24 cellular contexts compared by ENCODE assay signal in the genomic region with DNA sequence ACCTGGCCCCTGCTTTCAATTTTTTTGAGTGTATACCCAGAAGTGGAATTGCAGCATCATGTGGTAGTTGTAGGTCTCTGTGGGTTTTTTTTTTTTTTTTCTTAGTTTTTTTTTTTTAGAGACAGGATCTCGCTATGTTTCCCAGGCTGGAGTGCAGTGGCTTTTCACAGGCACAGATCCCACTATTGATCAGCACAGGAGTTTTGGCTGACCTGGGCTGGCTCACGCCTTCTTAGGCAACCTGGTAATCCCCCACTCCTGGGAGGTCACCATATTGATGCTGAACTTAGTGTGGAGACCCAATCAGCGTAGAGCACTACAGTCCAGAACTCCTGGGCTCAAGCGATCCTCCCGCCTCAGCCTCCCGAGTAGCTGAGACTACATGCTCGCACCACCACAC. TPM values are rescaled to one million over a fixed set of nuclear protein-coding genes. Genes with fewer than 3 reads are reported as not detected.
A peak's percentile ranks its signal among the peaks of the same experiment; 100 is the strongest.
DNase-seq lines count a peak whose midpoint lies in the region; ATAC-seq, FAIRE-seq and TF ChIP-seq lines count a peak whose summit lies in the region.
"Had no signal": no experiment of that assay in that cellular context is flagged by ENCODE, and none has a peak within 500 bp of the region (broad histone marks: within the 10 kb centered on the region; RNA-seq: fewer than 3 reads in every experiment).

No MANE protein-coding gene starts in this region.

- TF ChIP-seq CTCF in right lobe of liver (IDR thresholded peaks at IDR 0.05) = no peak
- no peak for TF ChIP-seq CTCF in HepG2 (CRISPR knock-in tag; IDR thresholded peaks at IDR 0.05)

- intact Hi-C loops in right lobe of liver (cut with DNase I) = no loop called here
- intact Hi-C loops in HepG2 (cut with micrococcal nuclease; ENCODE audit: unreplicated experiment) = no loop called here

- no peak for DNase-seq in activated T-cell treated with anti-CD3 and anti-CD28 coated beads, Interleukin-2, amount 50 U/mL, for 24 hours
- DNase-seq in activated T-cell treated with anti-CD3 and anti-CD28 coated beads, Interleukin-2, amount 50 U/mL, for 4 hours = no peak
- DNase-seq in right lobe of liver (peak in 2 of 3 donors; percentile 34 to 66), HepG2 (ENCODE audit: low spot score) (no peak)
- DNase-seq in stimulated activated naive B cell treated with anti-CD40 and anti-IgM and Interleukin-4, amounts not matched to agents 10 μg/mL and 1 μg/mL and 100 μg/mL, for 72 hours = no peak
- no peak for DNase-seq in naive thymus-derived CD8-positive, alpha-beta T cell
- DNase-seq: 8988T; ACHN; AML-193; C1 segment of cervical spinal cord; Calu3; CD4-positive, alpha-beta memory T cell; COR-L47; DMS53; DMS79 treated with DMSO at 0.1 percent for 48 hours; GF-D8; H9 had no signal

- WGBS in right lobe of liver (ENCODE audit: insufficient coverage, low coverage, low lambda C conversion rate, missing lambda C conversion rate) = 35% methylated on average over 3 of the region's 7 CpGs
- 85% methylated on average over 7 of the region's 7 CpGs for WGBS in HepG2 (ENCODE audit: low lambda C conversion rate)

- no peak for FAIRE-seq in HepG2 (lab: Jason Lieb, UNC)
- FAIRE-seq: A549, GM12891, GM18507 had no signal

- H3K27ac Mint-ChIP-seq in activated T-cell treated with anti-CD3 and anti-CD28 coated beads, Interleukin-2, amount 50 U/mL, for 24 hours = peak overlapping the region; percentile 26
- H3K27ac Mint-ChIP-seq in stimulated activated naive B cell treated with anti-CD40 and anti-IgM and Interleukin-4, amounts not matched to agents 10 μg/mL and 1 μg/mL and 100 μg/mL, for 72 hours = peak overlapping the region; percentile 82
- H3K27ac Mint-ChIP-seq in naive thymus-derived CD8-positive, alpha-beta T cell = peak overlapping the region in 3 of 10 donors; percentile 10 to 35 (median 27)
- H3K27ac Mint-ChIP-seq: GM23338, H9 had no signal

- no peaks in the 10 kb centered on the region for H3K27me3 Mint-ChIP-seq in activated T-cell treated with anti-CD3 and anti-CD28 coated beads, Interleukin-2, amount 50 U/mL, for 24 hours
- H3K27me3 Mint-ChIP-seq in activated T-cell treated with anti-CD3 and anti-CD28 coated beads, Interleukin-2, amount 50 U/mL, for 4 hours (ENCODE audit: low read depth) = no peaks in the 10 kb centered on the region
- no peaks in the 10 kb centered on the region for H3K27me3 Mint-ChIP-seq in stimulated activated naive B cell treated with anti-CD40 and anti-IgM and Interleukin-4, amounts not matched to agents 10 μg/mL and 1 μg/mL and 100 μg/mL, for 72 hours
- no peaks in the 10 kb centered on the region for H3K27me3 Mint-ChIP-seq in naive thymus-derived CD8-positive, alpha-beta T cell
- H3K27me3 Mint-ChIP-seq: CD4-positive, alpha-beta memory T cell had no signal

- H3K4me1 Mint-ChIP-seq in activated T-cell treated with anti-CD3 and anti-CD28 coated beads, Interleukin-2, amount 50 U/mL, for 24 hours (ENCODE audit: low read depth) = peaks cover 2% of the 10 kb centered on the region
- no peaks in the 10 kb centered on the region for H3K4me1 Mint-ChIP-seq in activated T-cell treated with anti-CD3 and anti-CD28 coated beads, Interleukin-2, amount 50 U/mL, for 4 hours (ENCODE audit: low read depth)
- H3K4me1 Mint-ChIP-seq in stimulated activated naive B cell treated with anti-CD40 and anti-IgM and Interleukin-4, amounts not matched to agents 10 μg/mL and 1 μg/mL and 100 μg/mL, for 72 hours = no peaks in the 10 kb centered on the region
- H3K4me1 Mint-ChIP-seq in naive thymus-derived CD8-positive, alpha-beta T cell = peaks cover 0 to 2% (median 0%) of the 10 kb centered on the region in 4 donors
- H3K4me1 Mint-ChIP-seq: GM23338, H9 had no signal

- no peak for ATAC-seq in activated T-cell treated with anti-CD3 and anti-CD28 coated beads, Interleukin-2, amount 50 U/mL, for 4 hours
- peak; percentile 81 to 96 (median 90) for ATAC-seq in right lobe of liver
- ATAC-seq in HepG2 = no peak
- ATAC-seq in stimulated activated naive B cell treated with anti-CD40 and anti-IgM and Interleukin-4, amounts not matched to agents 10 μg/mL and 1 μg/mL and 100 μg/mL, for 72 hours (replicated peaks) = no peak
- ATAC-seq in naive thymus-derived CD8-positive, alpha-beta T cell = no peak
- ATAC-seq: A549, GM23338, HCT116 had no signal

- no peak overlapping the region for H3K4me3 Mint-ChIP-seq in activated T-cell treated with anti-CD3 and anti-CD28 coated beads, Interleukin-2, amount 50 U/mL, for 24 hours
- no peak overlapping the region for H3K4me3 Mint-ChIP-seq in activated T-cell treated with anti-CD3 and anti-CD28 coated beads, Interleukin-2, amount 50 U/mL, for 4 hours
- H3K4me3 Mint-ChIP-seq in stimulated activated naive B cell treated with anti-CD40 and anti-IgM and Interleukin-4, amounts not matched to agents 10 μg/mL and 1 μg/mL and 100 μg/mL, for 72 hours = no peak overlapping the region
- no peak overlapping the region for H3K4me3 Mint-ChIP-seq in naive thymus-derived CD8-positive, alpha-beta T cell
- H3K4me3 Mint-ChIP-seq: CD4-positive, alpha-beta memory T cell; GM23338; H9 had no signal

- TF ChIP-seq EP300 in HepG2 (IDR thresholded peaks at IDR 0.05; ENCODE audit: low read depth in 2 of 2, low read length in 2 of 2) = no peak
- TF ChIP-seq EP300 in HepG2 (CRISPR knock-in tag; IDR thresholded peaks at IDR 0.05; ENCODE audit: borderline replicate concordance) = no peak

- H3K4me2 ChIP-seq in HepG2 (ENCODE audit: low read depth, low read length) = no peak overlapping the region
- H3K4me2 ChIP-seq: A549, GM23338 had no signal

- CTCF ChIA-PET in HepG2 (lab: Yijun Ruan, JAX; ENCODE audit: low intra/inter-chr PET ratio, low total read pairs) = no interaction called here

- no peaks in the 10 kb centered on the region for H3K27me3 ChIP-seq in right lobe of liver
- no peaks in the 10 kb centered on the region for H3K27me3 ChIP-seq in HepG2 (ENCODE audit: control insufficient read depth in 1 of 2, insufficient read depth in 2 of 2, low read length in 2 of 2)

- POLR2A ChIA-PET in HepG2 (lab: Yijun Ruan, JAX) = no interaction called here
- POLR2A ChIA-PET in naive thymus-derived CD8-positive, alpha-beta T cell (lab: Charles Lee) = interaction anchor here (1.2 kb wide), 1 partner anchor 26 kb away, joined by 3 read pairs; a partner anchor contains a TSS

- H3K4me1 ChIP-seq in right lobe of liver (no peaks in the 10 kb centered on the region), HepG2 (ENCODE audit: insufficient read depth, low read length) (no peaks in the 10 kb centered on the region)
- H3K4me1 ChIP-seq: A549 had no signal

- no peaks in the 10 kb centered on the region for H3K79me2 ChIP-seq in HepG2 (ENCODE audit: insufficient read depth, low read length)

- H3K36me3 ChIP-seq in right lobe of liver = peaks cover 0 to 84% (median 30%) of the 10 kb centered on the region in 4 donors
- H3K36me3 ChIP-seq in HepG2 (replicated peaks in 1 of 2; ENCODE audit: control insufficient read depth in 1 of 2, insufficient read depth in 2 of 2, low read length in 2 of 2) = peaks cover 8 to 61% of the 10 kb centered on the region in 2 experiments; a peak in 4 of 5 replicates

- no peak overlapping the region for H2AFZ ChIP-seq in HepG2 (ENCODE audit: low read length)
- H2AFZ ChIP-seq: GM23338 had no signal

- TF ChIP-seq RAD21 in HepG2 (CRISPR knock-in tag; IDR thresholded peaks at IDR 0.05) = no peak

- no peak overlapping the region for H3K4me3 ChIP-seq in right lobe of liver
- H3K4me3 ChIP-seq in HepG2 (replicated peaks in 1 of 3; ENCODE audit: insufficient read depth in 1 of 3, low read depth in 2 of 3, low read length in 3 of 3) = no peak overlapping the region
- H3K4me3 ChIP-seq: A549, GM23338 had no signal

- no TSS peak for BruUV-seq in HepG2 (replicated peaks; lab: Mats Ljungman, UMichigan)

- H3K9ac ChIP-seq in HepG2 (ENCODE audit: insufficient read depth, low read depth, low read length) = no peak overlapping the region

- TF ChIP-seq POLR2A in right lobe of liver (IDR thresholded peaks at IDR 0.05) = no peak
- no peak for TF ChIP-seq POLR2A in HepG2 (IDR thresholded peaks at IDR 0.05; ENCODE audit: insufficient read depth in 1 of 2, low read depth in 2 of 2, low read length in 2 of 2)

- no peaks in the 10 kb centered on the region for H3K9me3 ChIP-seq in right lobe of liver
- H3K9me3 ChIP-seq in HepG2 (ENCODE audit: low read length) = no peaks in the 10 kb centered on the region
- H3K9me3 ChIP-seq: A549 had no signal

- H3K36me3 Mint-ChIP-seq in activated T-cell treated with anti-CD3 and anti-CD28 coated beads, Interleukin-2, amount 50 U/mL, for 24 hours (ENCODE audit: low read depth) = peaks cover 94% of the 10 kb centered on the region
- peaks cover 49% of the 10 kb centered on the region for H3K36me3 Mint-ChIP-seq in activated T-cell treated with anti-CD3 and anti-CD28 coated beads, Interleukin-2, amount 50 U/mL, for 4 hours (ENCODE audit: insufficient read depth)
- peaks cover 37 to 47% of the 10 kb centered on the region in 2 donors for H3K36me3 Mint-ChIP-seq in stimulated activated naive B cell treated with anti-CD40 and anti-IgM and Interleukin-4, amounts not matched to agents 10 μg/mL and 1 μg/mL and 100 μg/mL, for 72 hours
- peaks cover 0 to 94% (median 39%) of the 10 kb centered on the region in 3 donors for H3K36me3 Mint-ChIP-seq in naive thymus-derived CD8-positive, alpha-beta T cell

- no peaks in the 10 kb centered on the region for H3K9me3 Mint-ChIP-seq in activated T-cell treated with anti-CD3 and anti-CD28 coated beads, Interleukin-2, amount 50 U/mL, for 24 hours
- H3K9me3 Mint-ChIP-seq in activated T-cell treated with anti-CD3 and anti-CD28 coated beads, Interleukin-2, amount 50 U/mL, for 4 hours = no peaks in the 10 kb centered on the region
- no peaks in the 10 kb centered on the region for H3K9me3 Mint-ChIP-seq in stimulated activated naive B cell treated with anti-CD40 and anti-IgM and Interleukin-4, amounts not matched to agents 10 μg/mL and 1 μg/mL and 100 μg/mL, for 72 hours
- no peaks in the 10 kb centered on the region for H3K9me3 Mint-ChIP-seq in naive thymus-derived CD8-positive, alpha-beta T cell
- H3K9me3 Mint-ChIP-seq: CD4-positive, alpha-beta memory T cell; GM23338 had no signal

- in situ Hi-C loops in HepG2 (cut with HindIII; ENCODE audit: extremely low pct_ligation_motif_present, low pct_unique_long_range_greater_than_20kb) = no loop called here

- no peaks in the 10 kb centered on the region for H4K20me1 ChIP-seq in HepG2 (ENCODE audit: insufficient read depth, low read length)

- no peak overlapping the region for H3K27ac ChIP-seq in right lobe of liver
- no peak overlapping the region for H3K27ac ChIP-seq in HepG2 (ENCODE audit: extremely low read length, insufficient read depth, low read length)
- H3K27ac ChIP-seq: A549 had no signal

RNA-seq across cellular contexts. Expression of a gene that starts 25.9 kb away (rescaled TPM):
- total RNA-seq in activated T-cell treated with anti-CD3 and anti-CD28 coated beads, Interleukin-2, amount 50 U/mL, for 4 hours = 10 to 100 TPM; 30.4 to 35.8 (median 35.1) TPM
- 10 to 100 TPM; 24.6 to 33.7 (median 29.0) TPM for total RNA-seq in right lobe of liver
- 31.9 and 45.3 TPM in 2 replicates for total RNA-seq in HepG2 (2016; rRNA removed; fragmentation: Illumina TruSeq; extraction: Trizol)
- 22.3 and 25.1 TPM in 2 replicates for total RNA-seq in HepG2 (2016; cell fraction: cytosol; rRNA removed; fragmentation: Illumina TruSeq; extraction: Trizol; ENCODE audit: low read depth)
- total RNA-seq in HepG2 (2016; cell fraction: insoluble cytoplasmic fraction; rRNA removed; fragmentation: Illumina TruSeq; extraction: Trizol) = 37.4 and 41.0 TPM in 2 replicates
- total RNA-seq in HepG2 (2016; cell fraction: membrane; rRNA removed; fragmentation: Illumina TruSeq; extraction: Trizol) = 19.9 and 21.1 TPM in 2 replicates
- total RNA-seq in HepG2 (2016; cell fraction: nucleus; rRNA removed; fragmentation: Illumina TruSeq; extraction: Trizol) = 42.8 and 50.4 TPM in 2 replicates
- 20.1 and 21.1 TPM in 2 replicates for polyA plus RNA-seq in HepG2 (2011; rRNA removed)
- 12.7 and 19.8 TPM in 2 replicates for polyA plus RNA-seq in HepG2 (2011; cell fraction: cytosol; rRNA removed)
- 39.9 and 40.2 TPM in 2 replicates for polyA plus RNA-seq in HepG2 (2011; cell fraction: nucleus; rRNA removed)
- polyA plus RNA-seq in HepG2 (2012) = 17.3 and 22.7 TPM in 2 replicates
- 7.2 and 7.4 TPM in 2 replicates for polyA plus RNA-seq in HepG2 (2016; cell fraction: cytosol; fragmentation: Illumina TruSeq; extraction: Trizol; ENCODE audit: low read depth)
- polyA plus RNA-seq in HepG2 (2016; cell fraction: insoluble cytoplasmic fraction; fragmentation: Illumina TruSeq; extraction: Trizol; ENCODE audit: low read depth) = 29.9 and 32.7 TPM in 2 replicates
- polyA plus RNA-seq in HepG2 (2016; cell fraction: membrane; fragmentation: Illumina TruSeq; extraction: Trizol; ENCODE audit: low read depth) = 10.1 and 12.3 TPM in 2 replicates
- 58.4 and 66.5 TPM in 2 replicates for polyA plus RNA-seq in HepG2 (2016; cell fraction: nucleus; fragmentation: Illumina TruSeq; extraction: Trizol; ENCODE audit: insufficient read depth, low read depth)
- polyA minus RNA-seq in HepG2 (2011; rRNA and poly(A)+ RNA removed; ENCODE audit: low replicate concordance) = 29.0 and 38.5 TPM in 2 replicates
- 11.6 and 17.0 TPM in 2 replicates for polyA minus RNA-seq in HepG2 (2011; cell fraction: cytosol; rRNA and poly(A)+ RNA removed)
- 54.2 and 59.1 TPM in 2 replicates for polyA minus RNA-seq in HepG2 (2011; cell fraction: nucleus; rRNA and poly(A)+ RNA removed)
- 10 to 100 TPM; 87.8 to 90.6 TPM for total RNA-seq in naive thymus-derived CD8-positive, alpha-beta T cell
- polyA plus RNA-seq in naive thymus-derived CD8-positive, alpha-beta T cell = 10 to 100 TPM; 23.6 to 33.0 (median 25.0) TPM

RNA-seq across cellular contexts. Expression of a gene that starts 33.4 kb away (rescaled TPM):
- total RNA-seq in activated T-cell treated with anti-CD3 and anti-CD28 coated beads, Interleukin-2, amount 50 U/mL, for 4 hours = over 10,000 TPM; 10,240 to 10,910 (median 10,363) TPM
- total RNA-seq in right lobe of liver (1,000 to 10,000 TPM; 2,452 to 4,356 (median 3,217) TPM), HepG2 (2016; rRNA removed; fragmentation: Illumina TruSeq; extraction: Trizol) (13,726 and 19,145 TPM in 2 replicates)
- 8,339 and 10,487 TPM in 2 replicates for total RNA-seq in HepG2 (2016; cell fraction: cytosol; rRNA removed; fragmentation: Illumina TruSeq; extraction: Trizol; ENCODE audit: low read depth)
- total RNA-seq in HepG2 (2016; cell fraction: insoluble cytoplasmic fraction; rRNA removed; fragmentation: Illumina TruSeq; extraction: Trizol) = 13,733 and 18,946 TPM in 2 replicates
- 28,006 and 33,792 TPM in 2 replicates for total RNA-seq in HepG2 (2016; cell fraction: membrane; rRNA removed; fragmentation: Illumina TruSeq; extraction: Trizol)
- 5,621 and 5,952 TPM in 2 replicates for total RNA-seq in HepG2 (2016; cell fraction: nucleus; rRNA removed; fragmentation: Illumina TruSeq; extraction: Trizol)
- 14,480 and 17,172 TPM in 2 replicates for polyA plus RNA-seq in HepG2 (2011; rRNA removed)
- 15,977 and 19,367 TPM in 2 replicates for polyA plus RNA-seq in HepG2 (2011; cell fraction: cytosol; rRNA removed)
- 3,845 and 5,107 TPM in 2 replicates for polyA plus RNA-seq in HepG2 (2011; cell fraction: nucleus; rRNA removed)
- polyA plus RNA-seq in HepG2 (2012) = 17,181 and 19,057 TPM in 2 replicates
- 12,881 and 14,827 TPM in 2 replicates for polyA plus RNA-seq in HepG2 (2016; cell fraction: cytosol; fragmentation: Illumina TruSeq; extraction: Trizol; ENCODE audit: low read depth)
- 16,271 and 16,577 TPM in 2 replicates for polyA plus RNA-seq in HepG2 (2016; cell fraction: insoluble cytoplasmic fraction; fragmentation: Illumina TruSeq; extraction: Trizol; ENCODE audit: low read depth)
- polyA plus RNA-seq in HepG2 (2016; cell fraction: membrane; fragmentation: Illumina TruSeq; extraction: Trizol; ENCODE audit: low read depth) = 23,858 and 27,229 TPM in 2 replicates
- polyA plus RNA-seq in HepG2 (2016; cell fraction: nucleus; fragmentation: Illumina TruSeq; extraction: Trizol; ENCODE audit: insufficient read depth, low read depth) = 6,994 and 7,179 TPM in 2 replicates
- 11,031 and 11,693 TPM in 2 replicates for polyA minus RNA-seq in HepG2 (2011; rRNA and poly(A)+ RNA removed; ENCODE audit: low replicate concordance)
- 6,843 and 8,738 TPM in 2 replicates for polyA minus RNA-seq in HepG2 (2011; cell fraction: cytosol; rRNA and poly(A)+ RNA removed)
- polyA minus RNA-seq in HepG2 (2011; cell fraction: nucleus; rRNA and poly(A)+ RNA removed) = 1,924 and 3,380 TPM in 2 replicates
- total RNA-seq in naive thymus-derived CD8-positive, alpha-beta T cell = over 10,000 TPM; 14,584 to 14,776 TPM
- polyA plus RNA-seq in naive thymus-derived CD8-positive, alpha-beta T cell = over 10,000 TPM; 14,095 to 14,658 (median 14,646) TPM

RNA-seq across cellular contexts. Expression of a gene that starts 35.4 kb away (rescaled TPM):
- total RNA-seq in activated T-cell treated with anti-CD3 and anti-CD28 coated beads, Interleukin-2, amount 50 U/mL, for 4 hours = 10 to 100 TPM; 27.4 to 36.2 (median 29.6) TPM
- total RNA-seq in right lobe of liver (1 to 10 TPM in 1 of 6 experiments, under 1 TPM in 5; 0.37 to 1.1 (median 0.78) TPM), HepG2 (2016; rRNA removed; fragmentation: Illumina TruSeq; extraction: Trizol) (0.07 TPM in 1 of 2 replicates, not detected in the other)
- not detected in 2 replicates for total RNA-seq in HepG2 (2016; cell fraction: cytosol; rRNA removed; fragmentation: Illumina TruSeq; extraction: Trizol; ENCODE audit: low read depth)
- 0.04 TPM in 1 of 2 replicates, not detected in the other for total RNA-seq in HepG2 (2016; cell fraction: insoluble cytoplasmic fraction; rRNA removed; fragmentation: Illumina TruSeq; extraction: Trizol)
- not detected in 2 replicates for total RNA-seq in HepG2 (2016; cell fraction: membrane; rRNA removed; fragmentation: Illumina TruSeq; extraction: Trizol)
- total RNA-seq in HepG2 (2016; cell fraction: nucleus; rRNA removed; fragmentation: Illumina TruSeq; extraction: Trizol) = 0.09 TPM in 1 of 2 replicates, not detected in the other
- polyA plus RNA-seq in HepG2 (2011; rRNA removed) = 0.03 and 0.04 TPM in 2 replicates
- polyA plus RNA-seq in HepG2 (2011; cell fraction: cytosol; rRNA removed) = not detected in 2 replicates
- 0.05 and 0.06 TPM in 2 replicates for polyA plus RNA-seq in HepG2 (2011; cell fraction: nucleus; rRNA removed)
- 0.05 TPM in 1 of 2 replicates, not detected in the other for polyA plus RNA-seq in HepG2 (2012)
- not detected in 2 replicates for polyA plus RNA-seq in HepG2 (2016; cell fraction: cytosol; fragmentation: Illumina TruSeq; extraction: Trizol; ENCODE audit: low read depth)
- polyA plus RNA-seq in HepG2 (2016; cell fraction: insoluble cytoplasmic fraction; fragmentation: Illumina TruSeq; extraction: Trizol; ENCODE audit: low read depth) = 0.30 TPM in 1 of 2 replicates, not detected in the other
- not detected in 2 replicates for polyA plus RNA-seq in HepG2 (2016; cell fraction: membrane; fragmentation: Illumina TruSeq; extraction: Trizol; ENCODE audit: low read depth)
- polyA plus RNA-seq in HepG2 (2016; cell fraction: nucleus; fragmentation: Illumina TruSeq; extraction: Trizol; ENCODE audit: insufficient read depth, low read depth) = not detected in 2 replicates
- polyA minus RNA-seq in HepG2 (2011; rRNA and poly(A)+ RNA removed; ENCODE audit: low replicate concordance) = 5.8 TPM in 1 of 2 replicates, not detected in the other
- not detected in 2 replicates for polyA minus RNA-seq in HepG2 (2011; cell fraction: cytosol; rRNA and poly(A)+ RNA removed)
- polyA minus RNA-seq in HepG2 (2011; cell fraction: nucleus; rRNA and poly(A)+ RNA removed) = not detected in 2 replicates
- 1 to 10 TPM; 5.2 to 5.4 TPM for total RNA-seq in naive thymus-derived CD8-positive, alpha-beta T cell
- 1 to 10 TPM; 1.9 to 3.8 (median 2.0) TPM for polyA plus RNA-seq in naive thymus-derived CD8-positive, alpha-beta T cell
- total RNA-seq: G401, H4 had no signal

Comparison
In these comparisons a context has a peak if more than half of its experiments do, and no peak if none do; other contexts are left out.
1. DNase-seq: peak in right lobe of liver (2 of 3); none in activated T-cell treated with anti-CD3 and anti-CD28 coated beads, Interleukin-2, amount 50 U/mL, for 24 hours (single experiment), activated T-cell treated with anti-CD3 and anti-CD28 coated beads, Interleukin-2, amount 50 U/mL, for 4 hours (single experiment), HepG2 (single experiment), stimulated activated naive B cell treated with anti-CD40 and anti-IgM and Interleukin-4, amounts not matched to agents 10 μg/mL and 1 μg/mL and 100 μg/mL, for 72 hours (single experiment) and naive thymus-derived CD8-positive, alpha-beta T cell (0 of 10).
2. ATAC-seq: peak in right lobe of liver (4 of 4); none in activated T-cell treated with anti-CD3 and anti-CD28 coated beads, Interleukin-2, amount 50 U/mL, for 4 hours (0 of 2), HepG2 (single experiment), stimulated activated naive B cell treated with anti-CD40 and anti-IgM and Interleukin-4, amounts not matched to agents 10 μg/mL and 1 μg/mL and 100 μg/mL, for 72 hours (0 of 2) and naive thymus-derived CD8-positive, alpha-beta T cell (0 of 2).
3. RNA of a gene that starts 35.4 kb away (total RNA-seq): 27.4 to 36.2 TPM in activated T-cell treated with anti-CD3 and anti-CD28 coated beads, Interleukin-2, amount 50 U/mL, for 4 hours; 5.2 to 5.4 TPM in naive thymus-derived CD8-positive, alpha-beta T cell, 0.37 to 1.1 TPM in right lobe of liver and 0.04 to 0.09 TPM in HepG2; every median in the first group is over 4 times any median in the second.